14 cellular contexts compared by ENCODE assay signal in genomic region chr16:53629607-53630312, GRCh38.
"Had no signal": no experiment of that assay in that cellular context is flagged by ENCODE, and none has a peak within 500 bp of the region (broad histone marks: within the 10 kb centered on the region; RNA-seq: fewer than 3 reads in every experiment).

No MANE protein-coding gene starts in this region.

- H3K4me1 ChIP-seq: uterus had no signal

- H3K4me3 ChIP-seq: tibial nerve, uterus had no signal

- H3K36me3 ChIP-seq: neutrophil, uterus, WERI-Rb-1 had no signal

- H3K27ac ChIP-seq: epithelial cell of prostate, neutrophil, tibial nerve, uterus, WERI-Rb-1 had no signal

- DNase-seq: activated CD4-positive, alpha-beta memory T cell treated with anti-CD3 and anti-CD28 coated beads for 36 hours; activated CD8-positive, alpha-beta memory T cell treated with anti-CD3 and anti-CD28 coated beads, Interleukin-2, amount 10 ng/mL, durations not matched to agents 7 days and 5 days; activated naive CD4-positive, alpha-beta T cell treated with anti-CD3 and anti-CD28 coated beads, Interleukin-2, amount 10 ng/mL, durations not matched to agents 7 days and 5 days; activated T-cell treated with anti-CD3 and anti-CD28 coated beads, Interleukin-2, amount 50 U/mL, for 24 hours; foreskin melanocyte; mesenchymal stem cell; naive thymus-derived CD8-positive, alpha-beta T cell; stimulated activated CD4-positive, alpha-beta T cell treated with anti-CD3 and anti-CD28 coated beads, Interleukin-2, amount 100 ng/mL, for 48 hours; stimulated activated naive B cell treated with anti-CD40 and anti-IgM and Interleukin-4, amounts not matched to agents 10 μg/mL and 1 μg/mL and 100 μg/mL, for 72 hours; uterus; WERI-Rb-1 had no signal

- H3K27me3 ChIP-seq: neutrophil, tibial nerve, uterus had no signal

- H3K9me3 ChIP-seq: neutrophil, tibial nerve, uterus had no signal

- ATAC-seq: activated CD8-positive, alpha-beta memory T cell treated with anti-CD3 and anti-CD28 coated beads, Interleukin-2, amount 10 ng/mL, durations not matched to agents 7 days and 5 days; naive thymus-derived CD8-positive, alpha-beta T cell; stimulated activated naive B cell treated with anti-CD40 and anti-IgM and Interleukin-4, amounts not matched to agents 10 μg/mL and 1 μg/mL and 100 μg/mL, for 72 hours had no signal
